11 cellular contexts compared by ENCODE assay signal in genomic region chr11:78313181-78313788, GRCh38.
A peak's percentile ranks its signal among the peaks of the same experiment; 100 is the strongest.
DNase-seq lines count a peak whose midpoint lies in the region; ATAC-seq and TF ChIP-seq lines count a peak whose summit lies in the region.
"Had no signal": no experiment of that assay in that cellular context is flagged by ENCODE, and none has a peak within 500 bp of the region (broad histone marks: within the 10 kb centered on the region; RNA-seq: fewer than 3 reads in every experiment).

No MANE protein-coding gene starts in this region.

- intact Hi-C loops in esophagus squamous epithelium (cut with DNase I): no loop called here

- H3K9me3 ChIP-seq in DND-41 (ENCODE audit: insufficient read depth, low read length, severe bottlenecking) (no peaks in the 10 kb centered on the region), esophagus squamous epithelium (no peaks in the 10 kb centered on the region), osteoblast (ENCODE audit: low read depth, low read length) (no peaks in the 10 kb centered on the region)
- H3K9me3 ChIP-seq: tibial nerve had no signal

- H3K4me1 ChIP-seq in DND-41 (ENCODE audit: insufficient read depth, low read length) (peaks cover 95% of the 10 kb centered on the region), esophagus squamous epithelium (peaks cover 10 to 48% (median 28%) of the 10 kb centered on the region in 3 donors), osteoblast (ENCODE audit: insufficient read depth, low read length) (peaks cover 16% of the 10 kb centered on the region)

- no peak for TF ChIP-seq CTCF in DND-41 (IDR thresholded peaks at IDR 0.05; ENCODE audit: borderline replicate concordance, extremely low read depth, low read length, poor library complexity, severe bottlenecking)
- no peak for TF ChIP-seq CTCF in esophagus squamous epithelium (IDR thresholded peaks at IDR 0.05)
- no peak for TF ChIP-seq CTCF in osteoblast (IDR thresholded peaks at IDR 0.05; ENCODE audit: extremely low read depth, low read depth, low read length)

- H3K4me2 ChIP-seq in DND-41 (ENCODE audit: insufficient read depth, low read length): no peak overlapping the region
- H3K4me2 ChIP-seq in osteoblast (ENCODE audit: insufficient read depth, low read length): no peak overlapping the region

- 83 to 85% methylated on average over 2 of the region's 2 CpGs for WGBS in esophagus squamous epithelium, 2 donors

- H3K4me3 ChIP-seq in DND-41 (ENCODE audit: low read depth in 1 of 2, low read length in 2 of 2) (no peak overlapping the region), esophagus squamous epithelium (no peak overlapping the region), osteoblast (ENCODE audit: insufficient read depth, low read length) (no peak overlapping the region)
- H3K4me3 ChIP-seq: tibial nerve had no signal

- in situ Hi-C loops in ACHN (cut with HindIII; ENCODE audit: low pct_ligation_motif_present, low pct_unique_long_range_greater_than_20kb, low sequenced_read_pairs): no loop called here

- H3K36me3 ChIP-seq in DND-41 (ENCODE audit: insufficient read depth, low read length): peaks cover 18% of the 10 kb centered on the region
- H3K36me3 ChIP-seq in esophagus squamous epithelium: no peaks in the 10 kb centered on the region
- no peaks in the 10 kb centered on the region for H3K36me3 ChIP-seq in osteoblast (ENCODE audit: insufficient read depth, low read length)
- H3K36me3 ChIP-seq: tibial nerve had no signal

- ATAC-seq in DND-41 (ENCODE audit: insufficient read depth, low read depth) (no peak), HG03039 (IDR thresholded peaks at IDR 0.05; ENCODE audit: unreplicated experiment) (no peak)

- H3K27ac ChIP-seq in DND-41 (ENCODE audit: low read length) (peak overlapping the region; percentile 76), esophagus squamous epithelium (peak overlapping the region in 3 of 4 donors; percentile 35 to 54 (median 52)), osteoblast (ENCODE audit: low read depth, low read length) (peak overlapping the region; percentile 13)

- no peak overlapping the region for H2AFZ ChIP-seq in DND-41 (ENCODE audit: low read depth, low read length)
- no peak overlapping the region for H2AFZ ChIP-seq in osteoblast (ENCODE audit: low read length)

- H3K79me2 ChIP-seq in DND-41 (ENCODE audit: insufficient read depth, low read length): peaks cover 99% of the 10 kb centered on the region
- peaks cover 2% of the 10 kb centered on the region for H3K79me2 ChIP-seq in osteoblast (ENCODE audit: insufficient read depth, low read length)

- H4K20me1 ChIP-seq in DND-41 (ENCODE audit: insufficient read depth, low read length) (peaks cover 58% of the 10 kb centered on the region), osteoblast (ENCODE audit: insufficient read depth, low read length) (no peaks in the 10 kb centered on the region)

- no peak for DNase-seq in DND-41
- DNase-seq in NCI-H526 (lab: John Stamatoyannopoulos, UW): peak; percentile 25 to 68
- no peak for DNase-seq in esophagus squamous epithelium (lab: John Stamatoyannopoulos, UW)
- peak; percentile 95 for DNase-seq in osteoblast (ENCODE audit: insufficient read length, low spot score, missing footprints)
- DNase-seq in ACHN: no peak
- no peak for DNase-seq in stimulated activated CD4-positive, alpha-beta T cell treated with anti-CD3 and anti-CD28 coated beads, Interleukin-2, amount 100 ng/mL, for 48 hours
- DNase-seq in NCI-H345 treated with DMSO at 0.1 percent for 48 hours (lab: John Stamatoyannopoulos, UW; ENCODE audit: unreplicated experiment): no peak
- DNase-seq: activated CD4-positive, alpha-beta T cell treated with anti-CD3 and anti-CD28 coated beads, Interleukin-2, amount 50 U/mL, for 4 hours; left cardiac atrium had no signal

- no peak overlapping the region for H3K9ac ChIP-seq in DND-41 (ENCODE audit: low read depth, low read length)

- TF ChIP-seq POLR2A in esophagus squamous epithelium (IDR thresholded peaks at IDR 0.05): no peak

- H3K27me3 ChIP-seq in DND-41 (ENCODE audit: insufficient read depth, low read length, poor library complexity) (no peaks in the 10 kb centered on the region), esophagus squamous epithelium (no peaks in the 10 kb centered on the region), osteoblast (ENCODE audit: insufficient read depth, low read length) (no peaks in the 10 kb centered on the region)
- H3K27me3 ChIP-seq: tibial nerve had no signal

Comparison
In these comparisons a context has a peak if more than half of its experiments do, and no peak if none do; other contexts are left out.
1. DNase-seq: peak in NCI-H526 (2 of 2) and osteoblast (single experiment); none in DND-41 (single experiment), esophagus squamous epithelium (single experiment), ACHN (single experiment), stimulated activated CD4-positive, alpha-beta T cell treated with anti-CD3 and anti-CD28 coated beads, Interleukin-2, amount 100 ng/mL, for 48 hours (0 of 2) and NCI-H345 treated with DMSO at 0.1 percent for 48 hours (single experiment).
2. H3K27ac ChIP-seq: peak in every context shown above with its lines; median percentile 76 in DND-41; 52 in esophagus squamous epithelium; 13 in osteoblast.